ENCODE assay signal across 1 cellular context in genomic region chr7:2691223-2691818, GRCh38.
TF ChIP-seq lines count a peak whose summit lies in the region.

No MANE protein-coding gene starts in this region.

TF ChIP-seq in HepG2, 621 proteins besides CTCF, POLR2A, EP300 and RAD21 (continued from another document):
- TF ChIP-seq, protein P1, sequence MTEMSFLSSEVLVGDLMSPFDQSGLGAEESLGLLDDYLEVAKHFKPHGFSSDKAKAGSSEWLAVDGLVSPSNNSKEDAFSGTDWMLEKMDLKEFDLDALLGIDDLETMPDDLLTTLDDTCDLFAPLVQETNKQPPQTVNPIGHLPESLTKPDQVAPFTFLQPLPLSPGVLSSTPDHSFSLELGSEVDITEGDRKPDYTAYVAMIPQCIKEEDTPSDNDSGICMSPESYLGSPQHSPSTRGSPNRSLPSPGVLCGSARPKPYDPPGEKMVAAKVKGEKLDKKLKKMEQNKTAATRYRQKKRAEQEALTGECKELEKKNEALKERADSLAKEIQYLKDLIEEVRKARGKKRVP (CRISPR knock-in tag; IDR thresholded peaks at IDR 0.05), result peak in 1 of 2 experiments; percentile 93; a peak in 2 of 4 replicates
- no peak for TF ChIP-seq GLMP (CRISPR knock-in tag; IDR thresholded peaks at IDR 0.05; ENCODE audit: borderline replicate concordance)
- TF ChIP-seq RXRA (CRISPR knock-in tag; IDR thresholded peaks at IDR 0.05), result no peak
- TF ChIP-seq BCL6 (CRISPR knock-in tag; IDR thresholded peaks at IDR 0.05), result no peak
- TF ChIP-seq CEBPG (CRISPR knock-in tag; IDR thresholded peaks at IDR 0.05), result peak; percentile 30; the same call in 1 of the 2 replicates
- no peak for TF ChIP-seq POLR2G (IDR thresholded peaks at IDR 0.05; ENCODE audit: low read depth, low read length)
- TF ChIP-seq, protein P2, sequence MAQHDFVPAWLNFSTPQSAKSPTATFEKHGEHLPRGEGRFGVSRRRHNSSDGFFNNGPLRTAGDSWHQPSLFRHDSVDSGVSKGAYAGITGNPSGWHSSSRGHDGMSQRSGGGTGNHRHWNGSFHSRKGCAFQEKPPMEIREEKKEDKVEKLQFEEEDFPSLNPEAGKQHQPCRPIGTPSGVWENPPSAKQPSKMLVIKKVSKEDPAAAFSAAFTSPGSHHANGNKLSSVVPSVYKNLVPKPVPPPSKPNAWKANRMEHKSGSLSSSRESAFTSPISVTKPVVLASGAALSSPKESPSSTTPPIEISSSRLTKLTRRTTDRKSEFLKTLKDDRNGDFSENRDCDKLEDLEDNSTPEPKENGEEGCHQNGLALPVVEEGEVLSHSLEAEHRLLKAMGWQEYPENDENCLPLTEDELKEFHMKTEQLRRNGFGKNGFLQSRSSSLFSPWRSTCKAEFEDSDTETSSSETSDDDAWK (CRISPR knock-in tag; IDR thresholded peaks at IDR 0.05), result no peak
- TF ChIP-seq, protein P3, sequence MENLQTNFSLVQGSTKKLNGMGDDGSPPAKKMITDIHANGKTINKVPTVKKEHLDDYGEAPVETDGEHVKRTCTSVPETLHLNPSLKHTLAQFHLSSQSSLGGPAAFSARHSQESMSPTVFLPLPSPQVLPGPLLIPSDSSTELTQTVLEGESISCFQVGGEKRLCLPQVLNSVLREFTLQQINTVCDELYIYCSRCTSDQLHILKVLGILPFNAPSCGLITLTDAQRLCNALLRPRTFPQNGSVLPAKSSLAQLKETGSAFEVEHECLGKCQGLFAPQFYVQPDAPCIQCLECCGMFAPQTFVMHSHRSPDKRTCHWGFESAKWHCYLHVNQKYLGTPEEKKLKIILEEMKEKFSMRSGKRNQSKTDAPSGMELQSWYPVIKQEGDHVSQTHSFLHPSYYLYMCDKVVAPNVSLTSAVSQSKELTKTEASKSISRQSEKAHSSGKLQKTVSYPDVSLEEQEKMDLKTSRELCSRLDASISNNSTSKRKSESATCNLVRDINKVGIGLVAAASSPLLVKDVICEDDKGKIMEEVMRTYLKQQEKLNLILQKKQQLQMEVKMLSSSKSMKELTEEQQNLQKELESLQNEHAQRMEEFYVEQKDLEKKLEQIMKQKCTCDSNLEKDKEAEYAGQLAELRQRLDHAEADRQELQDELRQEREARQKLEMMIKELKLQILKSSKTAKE (CRISPR knock-in tag; IDR thresholded peaks at IDR 0.05; ENCODE audit: borderline replicate concordance), result no peak
- peak; percentile 59; the same call in 1 of the 2 replicates for TF ChIP-seq TFAP4 (IDR thresholded peaks at IDR 0.05; ENCODE audit: borderline replicate concordance, low read depth)
- no peak for TF ChIP-seq NFYC (CRISPR knock-in tag; IDR thresholded peaks at IDR 0.05)
- no peak for TF ChIP-seq NCOA5 (CRISPR knock-in tag; IDR thresholded peaks at IDR 0.05)
- no peak for TF ChIP-seq KMT2B (CRISPR knock-in tag; IDR thresholded peaks at IDR 0.05)
- TF ChIP-seq KMT2A (CRISPR knock-in tag; IDR thresholded peaks at IDR 0.05), result no peak
- TF ChIP-seq, protein P4, sequence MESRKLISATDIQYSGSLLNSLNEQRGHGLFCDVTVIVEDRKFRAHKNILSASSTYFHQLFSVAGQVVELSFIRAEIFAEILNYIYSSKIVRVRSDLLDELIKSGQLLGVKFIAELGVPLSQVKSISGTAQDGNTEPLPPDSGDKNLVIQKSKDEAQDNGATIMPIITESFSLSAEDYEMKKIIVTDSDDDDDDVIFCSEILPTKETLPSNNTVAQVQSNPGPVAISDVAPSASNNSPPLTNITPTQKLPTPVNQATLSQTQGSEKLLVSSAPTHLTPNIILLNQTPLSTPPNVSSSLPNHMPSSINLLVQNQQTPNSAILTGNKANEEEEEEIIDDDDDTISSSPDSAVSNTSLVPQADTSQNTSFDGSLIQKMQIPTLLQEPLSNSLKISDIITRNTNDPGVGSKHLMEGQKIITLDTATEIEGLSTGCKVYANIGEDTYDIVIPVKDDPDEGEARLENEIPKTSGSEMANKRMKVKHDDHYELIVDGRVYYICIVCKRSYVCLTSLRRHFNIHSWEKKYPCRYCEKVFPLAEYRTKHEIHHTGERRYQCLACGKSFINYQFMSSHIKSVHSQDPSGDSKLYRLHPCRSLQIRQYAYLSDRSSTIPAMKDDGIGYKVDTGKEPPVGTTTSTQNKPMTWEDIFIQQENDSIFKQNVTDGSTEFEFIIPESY (CRISPR knock-in tag; IDR thresholded peaks at IDR 0.05), result no peak
- no peak for TF ChIP-seq HDAC6 (IDR thresholded peaks at IDR 0.05; ENCODE audit: low read depth, low read length)
- TF ChIP-seq BRD4 (CRISPR knock-in tag; IDR thresholded peaks at IDR 0.05), result no peak
- no peak for TF ChIP-seq TBX3 (IDR thresholded peaks at IDR 0.05; ENCODE audit: borderline replicate concordance)
- TF ChIP-seq MAZ (IDR thresholded peaks at IDR 0.05; ENCODE audit: borderline replicate concordance, low read depth, low read length), result no peak
- peak; percentile 15; the same call in 1 of the 2 replicates for TF ChIP-seq MAZ (CRISPR knock-in tag; IDR thresholded peaks at IDR 0.05; ENCODE audit: low read depth)
- no peak for TF ChIP-seq ZMYM4 (CRISPR knock-in tag; IDR thresholded peaks at IDR 0.05)
- TF ChIP-seq, protein P5, sequence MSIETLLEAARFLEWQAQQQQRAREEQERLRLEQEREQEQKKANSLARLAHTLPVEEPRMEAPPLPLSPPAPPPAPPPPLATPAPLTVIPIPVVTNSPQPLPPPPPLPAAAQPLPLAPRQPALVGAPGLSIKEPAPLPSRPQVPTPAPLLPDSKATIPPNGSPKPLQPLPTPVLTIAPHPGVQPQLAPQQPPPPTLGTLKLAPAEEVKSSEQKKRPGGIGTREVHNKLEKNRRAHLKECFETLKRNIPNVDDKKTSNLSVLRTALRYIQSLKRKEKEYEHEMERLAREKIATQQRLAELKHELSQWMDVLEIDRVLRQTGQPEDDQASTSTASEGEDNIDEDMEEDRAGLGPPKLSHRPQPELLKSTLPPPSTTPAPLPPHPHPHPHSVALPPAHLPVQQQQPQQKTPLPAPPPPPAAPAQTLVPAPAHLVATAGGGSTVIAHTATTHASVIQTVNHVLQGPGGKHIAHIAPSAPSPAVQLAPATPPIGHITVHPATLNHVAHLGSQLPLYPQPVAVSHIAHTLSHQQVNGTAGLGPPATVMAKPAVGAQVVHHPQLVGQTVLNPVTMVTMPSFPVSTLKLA (IDR thresholded peaks at IDR 0.05), result no peak
- no peak for TF ChIP-seq RBFOX2 (IDR thresholded peaks at IDR 0.05; ENCODE audit: low read depth, low read length)
- TF ChIP-seq, protein P6, sequence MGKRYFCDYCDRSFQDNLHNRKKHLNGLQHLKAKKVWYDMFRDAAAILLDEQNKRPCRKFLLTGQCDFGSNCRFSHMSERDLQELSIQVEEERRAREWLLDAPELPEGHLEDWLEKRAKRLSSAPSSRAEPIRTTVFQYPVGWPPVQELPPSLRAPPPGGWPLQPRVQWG (CRISPR knock-in tag; IDR thresholded peaks at IDR 0.05; ENCODE audit: borderline replicate concordance, low read depth), result no peak
